Comparison of ENCODE assay signal across 8 cellular contexts in genomic region chr2:185738679-185739472, GRCh38. TPM values are rescaled to one million over a fixed set of nuclear protein-coding genes. Genes with fewer than 3 reads are reported as not detected.
A peak's percentile ranks its signal among the peaks of the same experiment; 100 is the strongest.
DNase-seq lines count a peak whose midpoint lies in the region; ATAC-seq and TF ChIP-seq lines count a peak whose summit lies in the region.

A gene with protein sequence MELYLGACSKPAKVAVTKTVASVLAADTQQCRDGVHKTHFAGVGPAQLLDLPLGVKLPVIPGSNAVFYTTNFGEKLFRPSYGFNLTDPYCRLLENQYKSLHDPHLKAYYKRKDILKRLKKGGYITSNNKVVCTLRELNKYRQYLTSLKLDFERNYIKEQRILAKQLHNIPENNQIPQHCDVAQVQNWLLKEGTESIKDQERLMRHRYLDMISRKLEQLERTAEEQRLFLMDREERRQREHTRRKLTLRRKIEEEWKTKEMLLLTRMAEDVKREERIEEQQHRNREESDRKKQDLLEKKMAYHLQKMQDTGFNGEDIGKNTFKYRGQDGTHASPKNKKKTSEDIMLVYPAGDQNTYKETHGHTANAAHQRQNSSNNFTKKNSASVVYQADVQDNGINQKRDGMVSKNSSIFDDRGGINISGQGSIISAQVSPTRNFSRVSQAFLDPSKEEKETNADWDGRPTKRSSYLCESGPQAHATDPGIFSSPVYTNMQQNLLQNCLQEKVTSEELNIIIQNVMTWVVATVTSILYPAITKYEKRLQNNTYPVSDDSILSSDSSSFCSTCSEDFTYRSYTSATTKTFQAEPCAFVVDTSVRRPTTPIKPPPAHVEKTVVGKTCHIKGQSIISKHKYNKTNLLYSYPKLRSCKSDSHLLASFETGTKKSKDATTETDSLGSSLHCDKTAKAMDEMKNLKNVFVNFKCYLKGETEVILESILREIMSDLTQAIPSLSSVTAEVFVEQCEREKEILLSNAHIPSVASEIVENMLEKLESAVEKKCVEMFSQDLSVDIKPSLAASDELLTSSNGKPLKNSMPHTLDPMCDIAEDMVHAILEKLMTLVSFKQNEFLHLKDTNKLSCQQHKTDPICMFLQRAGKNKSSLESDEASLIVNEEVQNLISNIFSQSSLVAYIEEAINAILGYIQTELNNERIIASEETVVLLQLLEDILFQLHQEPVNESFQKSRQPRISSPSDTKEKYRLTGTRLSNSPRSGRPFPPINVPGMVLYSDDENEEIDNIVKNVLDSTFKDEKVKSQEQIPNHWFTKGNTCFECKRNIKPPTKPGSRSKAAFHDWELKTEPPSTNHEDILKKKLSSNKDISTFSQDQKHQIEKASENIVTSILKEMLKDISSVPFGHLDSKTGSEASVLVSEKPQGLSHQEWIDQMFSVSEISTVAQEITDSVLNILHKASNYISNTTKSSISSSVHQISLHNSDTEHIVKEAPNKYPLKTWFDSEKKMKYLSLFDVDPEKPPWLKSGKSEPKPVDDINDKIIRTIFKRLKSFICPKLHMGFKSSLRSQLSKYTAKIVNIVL (N-terminal part only) (plus strand): TSS chr2:185738804. CDS start chr2:185738895, 91 bp downstream.

- H3K27ac Mint-ChIP-seq in activated CD8-positive, alpha-beta T cell treated with anti-CD3 and anti-CD28 coated beads for 36 hours: no peak within 1 kb of the TSS
- no peak within 1 kb of the TSS for H3K27ac Mint-ChIP-seq in natural killer cell treated with Interleukin-12 subunit alpha and Interleukin-12 subunit beta and Interleukin-15 and Interleukin-18, amount 100 ng/mL, for 72 hours

- H3K27me3 ChIP-seq in aorta (ENCODE audit: control insufficient read depth in 1 of 2, insufficient read depth in 2 of 2, low read length in 1 of 2): no peaks in the 10 kb centered on the region

- intact Hi-C loops in activated CD8-positive, alpha-beta T cell treated with anti-CD3 and anti-CD28 coated beads for 36 hours (cut with micrococcal nuclease): loop anchor here (10.0 kb wide), 1 partner anchor 444 kb away; no protein-coding TSS in a partner anchor
- intact Hi-C loops in aorta (cut with DNase I): no loop called here

- H3K4me3 Mint-ChIP-seq in activated CD8-positive, alpha-beta T cell treated with anti-CD3 and anti-CD28 coated beads for 36 hours: no peak within 1 kb of the TSS
- peak within 1 kb of the TSS; percentile 24 for H3K4me3 Mint-ChIP-seq in natural killer cell treated with Interleukin-12 subunit alpha and Interleukin-12 subunit beta and Interleukin-15 and Interleukin-18, amount 100 ng/mL, for 72 hours

- no peak within 1 kb of the TSS for H3K27ac ChIP-seq in aorta (ENCODE audit: low read depth in 1 of 2, low read length in 2 of 2)

- no peaks in the 10 kb centered on the region for H3K4me1 ChIP-seq in aorta (ENCODE audit: control insufficient read depth in 1 of 2, insufficient read depth in 2 of 2, low read length in 2 of 2)

- peaks cover 1% of the 10 kb centered on the region for H3K9me3 ChIP-seq in aorta (ENCODE audit: control insufficient read depth, low read length)

- H3K4me3 ChIP-seq in fibroblast of mammary gland (ENCODE audit: control insufficient read depth, low read depth, low read length) (peak within 1 kb of the TSS; percentile 44), aorta (ENCODE audit: low read length in 2 of 2) (no peak within 1 kb of the TSS)

- no peaks in the 10 kb centered on the region for H3K4me1 Mint-ChIP-seq in activated CD8-positive, alpha-beta T cell treated with anti-CD3 and anti-CD28 coated beads for 36 hours (ENCODE audit: low read depth)
- H3K4me1 Mint-ChIP-seq in natural killer cell treated with Interleukin-12 subunit alpha and Interleukin-12 subunit beta and Interleukin-15 and Interleukin-18, amount 100 ng/mL, for 72 hours (ENCODE audit: low read depth in 2 of 2): peaks cover 0 to 4% of the 10 kb centered on the region in 2 donors

- TF ChIP-seq CTCF in activated CD8-positive, alpha-beta T cell treated with anti-CD3 and anti-CD28 coated beads for 36 hours (IDR thresholded peaks at IDR 0.05): peak; percentile 82
- peak; percentile 63 for TF ChIP-seq CTCF in fibroblast of mammary gland (conservative IDR thresholded peaks at IDR 0.05; ENCODE audit: control insufficient read depth, insufficient read depth, low read depth, low read length)

- peak; percentile 72 for DNase-seq in AG20443 (ENCODE audit: low spot score)
- DNase-seq in GM19238 (ENCODE audit: insufficient read length, low spot score): peak; percentile 37
- DNase-seq in activated CD8-positive, alpha-beta T cell treated with anti-CD3 and anti-CD28 coated beads for 36 hours: peak; percentile 66
- DNase-seq in fibroblast of mammary gland (ENCODE audit: low read depth): peak; percentile 64
- peak; percentile 64 for DNase-seq in natural killer cell treated with Interleukin-12 subunit alpha and Interleukin-12 subunit beta and Interleukin-15 and Interleukin-18, amount 100 ng/mL, for 72 hours (ENCODE audit: low spot score)
- DNase-seq in aorta: peak; percentile 61 to 85
- DNase-seq in SHP77 treated with DMSO at 0.1 percent for 48 hours (lab: John Stamatoyannopoulos, UW): no peak

- POLR2A ChIA-PET in activated CD8-positive, alpha-beta T cell treated with anti-CD3 and anti-CD28 coated beads for 36 hours (lab: Charles Lee): no interaction called here

- ATAC-seq in HG03159 (IDR thresholded peaks at IDR 0.05; ENCODE audit: unreplicated experiment): peak; percentile 94
- ATAC-seq in activated CD8-positive, alpha-beta T cell treated with anti-CD3 and anti-CD28 coated beads for 36 hours: peak; percentile 96
- ATAC-seq in natural killer cell treated with Interleukin-12 subunit alpha and Interleukin-12 subunit beta and Interleukin-15 and Interleukin-18, amount 100 ng/mL, for 72 hours: peak; percentile 87 to 92
- ATAC-seq in aorta (ENCODE audit: low FRiP score): peak; percentile 85

- H3K36me3 Mint-ChIP-seq in activated CD8-positive, alpha-beta T cell treated with anti-CD3 and anti-CD28 coated beads for 36 hours (ENCODE audit: low read depth): no peaks in the 10 kb centered on the region
- H3K36me3 Mint-ChIP-seq in natural killer cell treated with Interleukin-12 subunit alpha and Interleukin-12 subunit beta and Interleukin-15 and Interleukin-18, amount 100 ng/mL, for 72 hours: peaks cover 15% of the 10 kb centered on the region

- H3K9me3 Mint-ChIP-seq in activated CD8-positive, alpha-beta T cell treated with anti-CD3 and anti-CD28 coated beads for 36 hours: peaks cover 4% of the 10 kb centered on the region
- peaks cover 17% of the 10 kb centered on the region for H3K9me3 Mint-ChIP-seq in natural killer cell treated with Interleukin-12 subunit alpha and Interleukin-12 subunit beta and Interleukin-15 and Interleukin-18, amount 100 ng/mL, for 72 hours

- WGBS in aorta, 2 donors: 9 to 10% methylated on average over 49 to 59 of the region's 59 CpGs

- no peaks in the 10 kb centered on the region for H3K36me3 ChIP-seq in aorta (ENCODE audit: control insufficient read depth in 1 of 2, insufficient read depth in 2 of 2, low read length in 1 of 2)

- H3K27me3 Mint-ChIP-seq in activated CD8-positive, alpha-beta T cell treated with anti-CD3 and anti-CD28 coated beads for 36 hours: peaks cover 12% of the 10 kb centered on the region
- peaks cover 0 to 5% of the 10 kb centered on the region in 2 donors for H3K27me3 Mint-ChIP-seq in natural killer cell treated with Interleukin-12 subunit alpha and Interleukin-12 subunit beta and Interleukin-15 and Interleukin-18, amount 100 ng/mL, for 72 hours

- CTCF ChIA-PET in activated CD8-positive, alpha-beta T cell treated with anti-CD3 and anti-CD28 coated beads for 36 hours (lab: Charles Lee): interaction anchor here (0.6 to 2.7 kb wide), 12 partner anchors 9 to 519 kb away, joined by 3 to 11 read pairs (median 3); no protein-coding TSS in a partner anchor

RNA-seq across cellular contexts. Expression of the gene that starts here (rescaled TPM):
- total RNA-seq in activated CD8-positive, alpha-beta T cell treated with anti-CD3 and anti-CD28 coated beads for 36 hours: under 1 TPM in 1 of 2 experiments, not detected in 1; 0.14 TPM
- under 1 TPM; 0.14 to 0.20 TPM for total RNA-seq in natural killer cell treated with Interleukin-12 subunit alpha and Interleukin-12 subunit beta and Interleukin-15 and Interleukin-18, amount 100 ng/mL, for 72 hours
- total RNA-seq in aorta: 1 to 10 TPM in 1 of 2 donors, under 1 TPM in 1; 0.94 to 1.3 TPM
- polyA plus RNA-seq in aorta: not detected

Comparison
In these comparisons a context has a peak if more than half of its experiments do, and no peak if none do; other contexts are left out.
1. Peak in DNase-seq and ATAC-seq in activated CD8-positive, alpha-beta T cell treated with anti-CD3 and anti-CD28 coated beads for 36 hours; RNA of the gene not detected or under 1 TPM.
2. Peak in DNase-seq and ATAC-seq in natural killer cell treated with Interleukin-12 subunit alpha and Interleukin-12 subunit beta and Interleukin-15 and Interleukin-18, amount 100 ng/mL, for 72 hours; RNA of the gene not detected or under 1 TPM.